ENCODE assay signal across 1 cellular context in genomic region chr14:20632831-20633771, GRCh38.
A peak's percentile ranks its signal among the peaks of the same experiment; 100 is the strongest.
TF ChIP-seq lines count a peak whose summit lies in the region.

No MANE protein-coding gene starts in this region.

TF ChIP-seq in GM12878, 131 proteins besides CTCF, POLR2A, EP300 and RAD21 (continued from another document and continues in another):
- TF ChIP-seq ELK1 (IDR thresholded peaks at IDR 0.05; ENCODE audit: low read depth, low read length): no peak
- peak; percentile 92 for TF ChIP-seq KLF5 (IDR thresholded peaks at IDR 0.05; ENCODE audit: partially characterized antibody)
- TF ChIP-seq EED (IDR thresholded peaks at IDR 0.05; ENCODE audit: low read depth): no peak
- TF ChIP-seq ZBED1 (IDR thresholded peaks at IDR 0.05; ENCODE audit: borderline replicate concordance): no peak
- TF ChIP-seq BMI1 (IDR thresholded peaks at IDR 0.05; ENCODE audit: borderline replicate concordance): no peak
- no peak for TF ChIP-seq CEBPB (IDR thresholded peaks at IDR 0.05; ENCODE audit: borderline replicate concordance in 1 of 2, low read depth in 2 of 2, low read length in 2 of 2)
- TF ChIP-seq ATF2 (IDR thresholded peaks at IDR 0.05; ENCODE audit: low read length): peak; percentile 38
- TF ChIP-seq ZNF622 (IDR thresholded peaks at IDR 0.05): no peak
- no peak for TF ChIP-seq BCLAF1 (IDR thresholded peaks at IDR 0.05)
- TF ChIP-seq TAF1 (IDR thresholded peaks at IDR 0.05; ENCODE audit: borderline replicate concordance, low read depth, low read length): no peak
- TF ChIP-seq LARP7 (IDR thresholded peaks at IDR 0.05): no peak
- no peak for TF ChIP-seq CHD2 (IDR thresholded peaks at IDR 0.05; ENCODE audit: borderline replicate concordance, low read depth, low read length)
- no peak for TF ChIP-seq NR2C2 (IDR thresholded peaks at IDR 0.05; ENCODE audit: borderline replicate concordance, control insufficient read depth, insufficient read length, low read depth)
- TF ChIP-seq ZSCAN29 (IDR thresholded peaks at IDR 0.05): peak; percentile 95
- peak; percentile 45 for TF ChIP-seq IKZF1 (conservative IDR thresholded peaks at IDR 0.05)
- no peak for TF ChIP-seq BRCA1 (IDR thresholded peaks at IDR 0.05; ENCODE audit: low read depth, low read length)
- peak; percentile 49 for TF ChIP-seq SKIL (IDR thresholded peaks at IDR 0.05; ENCODE audit: low read depth, poor library complexity, severe bottlenecking)
- TF ChIP-seq E2F4 (IDR thresholded peaks at IDR 0.05; ENCODE audit: low read depth, low read length): no peak
- TF ChIP-seq NFYA (IDR thresholded peaks at IDR 0.05; ENCODE audit: borderline replicate concordance, low read depth, low read length): no peak
- TF ChIP-seq SUPT20H (IDR thresholded peaks at IDR 0.05; ENCODE audit: borderline replicate concordance, control insufficient read depth, low read depth, low read length): no peak
- TF ChIP-seq BACH1 (IDR thresholded peaks at IDR 0.05; ENCODE audit: borderline replicate concordance): no peak
- TF ChIP-seq USF1 (IDR thresholded peaks at IDR 0.05; ENCODE audit: borderline replicate concordance, extremely low read length, insufficient read depth, low read depth, low read length): no peak
- no peak for TF ChIP-seq PBX3 (IDR thresholded peaks at IDR 0.05; ENCODE audit: insufficient replicate concordance, low read depth, low read length)
- no peak for TF ChIP-seq ZBTB33 (IDR thresholded peaks at IDR 0.05)
- 0 out of 2 replicates have a peak, but pooled peaks have one; percentile 53 for TF ChIP-seq NBN (IDR thresholded peaks at IDR 0.05)
- TF ChIP-seq GABPA (IDR thresholded peaks at IDR 0.05; ENCODE audit: low read depth): peak; percentile 54; the same call in 1 of the 2 replicates
- TF ChIP-seq ZNF592 (IDR thresholded peaks at IDR 0.05): no peak
- TF ChIP-seq PML (IDR thresholded peaks at IDR 0.05; ENCODE audit: low read length): 0 out of 2 replicates have a peak, but pooled peaks have one; percentile 44
- no peak for TF ChIP-seq WRNIP1 (IDR thresholded peaks at IDR 0.05; ENCODE audit: borderline replicate concordance, low read depth, low read length)
- TF ChIP-seq SPI1 (IDR thresholded peaks at IDR 0.05; ENCODE audit: borderline replicate concordance, insufficient read depth, low read depth, low read length): no peak
- TF ChIP-seq ZBTB11 (CRISPR knock-in tag; IDR thresholded peaks at IDR 0.05): no peak
- no peak for TF ChIP-seq GATAD2B (conservative IDR thresholded peaks at IDR 0.05; ENCODE audit: low read depth)
- no peak for TF ChIP-seq STAT3 (IDR thresholded peaks at IDR 0.05; ENCODE audit: low read depth, low read length)
- no peak for TF ChIP-seq CBX3 (IDR thresholded peaks at IDR 0.05; ENCODE audit: borderline replicate concordance, low read depth)
- TF ChIP-seq ZNF24 (IDR thresholded peaks at IDR 0.05): peak; percentile 98
- TF ChIP-seq TARDBP (IDR thresholded peaks at IDR 0.05; ENCODE audit: borderline replicate concordance): peak; percentile 60; the same call in 1 of the 2 replicates
